ENCODE assay signal across 1 cellular context in genomic region chr2:238239552-238239871, GRCh38.
TF ChIP-seq lines count a peak whose summit lies in the region.

No MANE protein-coding gene starts in this region.

TF ChIP-seq in SK-N-SH treated with all-trans-retinoic acid at 6 μM for 48 hours, 23 proteins besides CTCF, POLR2A, EP300 and RAD21 (continued from another document):
- TF ChIP-seq TSHZ2 (CRISPR knock-in tag; IDR thresholded peaks at IDR 0.05): no peak
- TF ChIP-seq TCF4 (CRISPR knock-in tag; IDR thresholded peaks at IDR 0.05; ENCODE audit: borderline replicate concordance): no peak
- no peak for TF ChIP-seq ESRRG (CRISPR knock-in tag; IDR thresholded peaks at IDR 0.05)
- no peak for TF ChIP-seq POU6F1 (CRISPR knock-in tag; IDR thresholded peaks at IDR 0.05; ENCODE audit: borderline replicate concordance, low read depth)
- TF ChIP-seq CSRNP3 (CRISPR knock-in tag; IDR thresholded peaks at IDR 0.05): no peak
- TF ChIP-seq ZC3H10 (CRISPR knock-in tag; IDR thresholded peaks at IDR 0.05): no peak
- TF ChIP-seq CREB5 (CRISPR knock-in tag; IDR thresholded peaks at IDR 0.05; ENCODE audit: low read depth): no peak
- TF ChIP-seq CSDC2 (CRISPR knock-in tag; IDR thresholded peaks at IDR 0.05): no peak
- no peak for TF ChIP-seq ARNTL (CRISPR knock-in tag; IDR thresholded peaks at IDR 0.05; ENCODE audit: borderline replicate concordance, low read depth)
- TF ChIP-seq BACH2 (CRISPR knock-in tag; IDR thresholded peaks at IDR 0.05; ENCODE audit: borderline replicate concordance): no peak
TF ChIP-seq in SK-N-SH treated with all-trans-retinoic acid at 6 μM for 48 hours: peak in this region for 0.
